25 cellular contexts compared by ENCODE assay signal in the genomic region with DNA sequence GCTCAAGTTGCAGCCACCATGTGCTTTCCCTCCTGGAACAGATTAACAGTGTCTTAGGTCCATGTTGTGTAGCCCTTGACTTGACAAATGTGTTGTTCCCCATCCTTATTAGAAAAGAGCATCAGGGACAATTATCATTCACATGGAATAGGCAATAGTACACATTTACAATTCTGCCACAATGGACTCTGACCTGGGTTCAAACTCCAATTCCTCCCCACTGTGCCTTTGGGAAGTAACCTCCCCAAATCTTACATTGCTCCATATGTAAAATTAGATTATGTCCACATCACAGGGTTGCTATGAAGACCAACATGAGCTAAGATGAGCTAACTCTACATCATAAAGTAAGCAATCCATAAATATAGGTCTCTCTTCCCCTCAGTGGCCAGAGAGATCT.
"Had no signal": no experiment of that assay in that cellular context is flagged by ENCODE, and none has a peak within 500 bp of the region (broad histone marks: within the 10 kb centered on the region; RNA-seq: fewer than 3 reads in every experiment).

No MANE protein-coding gene starts in this region.

- H3K4me1 Mint-ChIP-seq: endodermal cell had no signal

- FAIRE-seq: endothelial cell of umbilical vein had no signal

- H3K36me3 ChIP-seq: colonic mucosa, esophagus muscularis mucosa, esophagus squamous epithelium, gastrocnemius medialis, gastroesophageal sphincter, heart left ventricle, heart right ventricle had no signal

- H3K27ac ChIP-seq: colonic mucosa, coronary artery, dorsolateral prefrontal cortex, epithelial cell of prostate, esophagus muscularis mucosa, esophagus squamous epithelium, foreskin keratinocyte, gastrocnemius medialis, gastroesophageal sphincter, heart left ventricle, heart right ventricle had no signal

- H3K27me3 ChIP-seq: colonic mucosa, esophagus muscularis mucosa, esophagus squamous epithelium, foreskin keratinocyte, gastroesophageal sphincter, heart right ventricle had no signal

- H3K9me3 ChIP-seq: colonic mucosa, esophagus muscularis mucosa, esophagus squamous epithelium, gastrocnemius medialis, gastroesophageal sphincter, heart left ventricle, heart right ventricle had no signal

- H3K4me3 ChIP-seq: colonic mucosa, coronary artery, dorsolateral prefrontal cortex, esophagus muscularis mucosa, esophagus squamous epithelium, gastrocnemius medialis, gastroesophageal sphincter, heart left ventricle, heart right ventricle had no signal

- H3K4me1 ChIP-seq: colonic mucosa, esophagus squamous epithelium, foreskin keratinocyte, gastrocnemius medialis, heart left ventricle, heart right ventricle had no signal

- DNase-seq: colonic mucosa; cortex of kidney; dermis blood vessel endothelial cell; dorsolateral prefrontal cortex; effector CD4-positive, alpha-beta T cell; effector CD8-positive, alpha-beta T cell; effector memory CD4-positive, alpha-beta T cell; effector memory CD8-positive, alpha-beta T cell; endodermal cell; erythroblast; esophagus squamous epithelium; foreskin fibroblast; foreskin keratinocyte; foreskin melanocyte; gastrocnemius medialis; head of caudate nucleus; heart left ventricle; heart right ventricle had no signal

- H3K27ac Mint-ChIP-seq: dendritic cell treated with granulocyte-macrophage colony-stimulating factor and Interleukin-4, amounts not matched to agents 40 ng/mL and 50 ng/mL, for 4 days; effector memory CD8-positive, alpha-beta T cell; endodermal cell had no signal

- H3K4me3 Mint-ChIP-seq: dendritic cell treated with granulocyte-macrophage colony-stimulating factor and Interleukin-4, amounts not matched to agents 40 ng/mL and 50 ng/mL, for 4 days; effector memory CD8-positive, alpha-beta T cell; endodermal cell had no signal

- ATAC-seq: effector memory CD8-positive, alpha-beta T cell; esophagus mucosa; foreskin keratinocyte; gastrocnemius medialis; gastroesophageal sphincter; heart left ventricle; heart right ventricle had no signal
